8 cellular contexts compared by ENCODE assay signal in genomic region chr5:141050622-141051525, GRCh38. TPM values are rescaled to one million over a fixed set of nuclear protein-coding genes. Genes with fewer than 3 reads are reported as not detected.
DNase-seq lines count a peak whose midpoint lies in the region; TF ChIP-seq lines count a peak whose summit lies in the region.

Gene PCDHB1 (plus strand): TSS chr5:141051374. CDS start chr5:141051471, 97 bp downstream.

- peaks cover 7% of the 10 kb centered on the region for H3K36me3 Mint-ChIP-seq in Calu3 (ENCODE audit: insufficient read depth, unreplicated experiment)

- H3K4ac ChIP-seq in neuronal stem cell (ENCODE audit: low read length): no peak within 1 kb of the TSS

- peak within 1 kb of the TSS; percentile 89 for H3K4me2 ChIP-seq in neuronal stem cell (ENCODE audit: insufficient read depth, low read length, poor library complexity, severe bottlenecking)

- H3K9ac ChIP-seq in neuronal stem cell (ENCODE audit: low read depth, low read length, poor library complexity): no peak within 1 kb of the TSS

- CTCF ChIA-PET in Calu3 (lab: Charles Lee): interaction anchor here (1.3 kb wide), 1 partner anchor 11 kb away, joined by 3 read pairs; no protein-coding TSS in a partner anchor

- no peak within 1 kb of the TSS for H2BK12ac ChIP-seq in neuronal stem cell (ENCODE audit: low read length)

- TF ChIP-seq CTCF in Calu3 (IDR thresholded peaks at IDR 0.05; ENCODE audit: unreplicated experiment) (no peak), epithelial cell of proximal tubule (conservative IDR thresholded peaks at IDR 0.05; ENCODE audit: low read depth, low read length) (no peak)

- H3K4me3 ChIP-seq in epithelial cell of proximal tubule (ENCODE audit: low read depth, low read length) (peak within 1 kb of the TSS; percentile 60), neuronal stem cell (ENCODE audit: low read length in 2 of 2) (peak within 1 kb of the TSS; percentile 54 to 75)

- H2AFZ ChIP-seq in neuronal stem cell (ENCODE audit: low read length): peak within 1 kb of the TSS; percentile 93

- H4K91ac ChIP-seq in neuronal stem cell (ENCODE audit: low read depth, low read length, poor library complexity): no peak within 1 kb of the TSS

- H3K14ac ChIP-seq in neuronal stem cell (ENCODE audit: low read length): no peak within 1 kb of the TSS

- no peak within 1 kb of the TSS for H2BK120ac ChIP-seq in neuronal stem cell (ENCODE audit: low read depth, low read length)

- no CpG with 5 or more reads among the region's 20 CpGs for WGBS in neuronal stem cell (ENCODE audit: extremely low coverage in 2 of 2, insufficient read length in 2 of 2, insufficient replicate concordance in 1 of 2), 2 donors

- H3K27me3 Mint-ChIP-seq in Calu3 (ENCODE audit: unreplicated experiment): no peaks in the 10 kb centered on the region

- H3K23ac ChIP-seq in neuronal stem cell (ENCODE audit: low read depth, low read length, poor library complexity): no peak within 1 kb of the TSS

- H3K9me3 Mint-ChIP-seq in Calu3 (ENCODE audit: low read depth, unreplicated experiment): no peaks in the 10 kb centered on the region

- peaks cover 2 to 11% of the 10 kb centered on the region in 2 donors for H3K9me3 ChIP-seq in neuronal stem cell (replicated peaks in 1 of 2; ENCODE audit: control insufficient read depth in 2 of 2, insufficient read depth in 1 of 2, low read depth in 1 of 2, low read length in 2 of 2)

- H4K8ac ChIP-seq in neuronal stem cell (ENCODE audit: low read depth, low read length): no peak within 1 kb of the TSS

- DNase-seq in Calu3 (no peak), NCI-H526 (lab: John Stamatoyannopoulos, UW) (peak; percentile 71 to 72), epithelial cell of proximal tubule (ENCODE audit: low read depth) (no peak), neuronal stem cell (ENCODE audit: low spot score) (peak; percentile 17), head of caudate nucleus (no peak), cortex of kidney (lab: John Stamatoyannopoulos, UW) (no peak), NCI-H187 treated with DMSO at 0.1 percent for 48 hours (lab: John Stamatoyannopoulos, UW) (no peak)
- DNase-seq in stimulated activated CD4-positive, alpha-beta T cell treated with anti-CD3 and anti-CD28 coated beads, Interleukin-4, amount 100 ng/mL, for 24 hours: no peak

- no peak within 1 kb of the TSS for H3K27ac Mint-ChIP-seq in Calu3 (ENCODE audit: unreplicated experiment)

- H3K4me3 Mint-ChIP-seq in Calu3 (ENCODE audit: low read depth, unreplicated experiment): peak within 1 kb of the TSS; percentile 78

- H3K18ac ChIP-seq in neuronal stem cell (ENCODE audit: low read length): no peak within 1 kb of the TSS

- no peak within 1 kb of the TSS for H2AK5ac ChIP-seq in neuronal stem cell (ENCODE audit: low read depth, low read length)

- no TSS peak for BruUV-seq in Calu3 (replicated peaks; lab: Mats Ljungman, UMichigan)

- no peaks in the 10 kb centered on the region for H3K36me3 ChIP-seq in neuronal stem cell (replicated peaks in 1 of 2; ENCODE audit: control insufficient read depth in 2 of 2, insufficient read depth in 2 of 2, low read length in 2 of 2)

- H2BK5ac ChIP-seq in neuronal stem cell (ENCODE audit: low read length): no peak within 1 kb of the TSS

- no peaks in the 10 kb centered on the region for H3K4me1 Mint-ChIP-seq in Calu3 (ENCODE audit: low read depth, unreplicated experiment)

- no peak within 1 kb of the TSS for H3K27ac ChIP-seq in neuronal stem cell (replicated peaks; ENCODE audit: low read length)

- H2BK15ac ChIP-seq in neuronal stem cell (ENCODE audit: low read length): no peak within 1 kb of the TSS

- peaks cover 4% of the 10 kb centered on the region in 2 donors for H3K4me1 ChIP-seq in neuronal stem cell (ENCODE audit: control insufficient read depth in 2 of 2, insufficient read depth in 1 of 2, low read depth in 1 of 2, low read length in 2 of 2)

- no peaks in the 10 kb centered on the region for H3K79me1 ChIP-seq in neuronal stem cell (ENCODE audit: low read depth, low read length)

- H3K27me3 ChIP-seq in neuronal stem cell (ENCODE audit: control insufficient read depth in 3 of 3, insufficient read depth in 3 of 3, low read depth in 1 of 3, low read length in 3 of 3): peaks cover 0 to 14% (median 0%) of the 10 kb centered on the region in 3 experiments

- intact Hi-C loops in Calu3 (cut with micrococcal nuclease; ENCODE audit: unreplicated experiment) (no loop called here), head of caudate nucleus (cut with DNase I) (no loop called here)

RNA-seq across cellular contexts. Expression of gene PCDHB1, which starts in this region (rescaled TPM):
- not detected in 2 replicates for total RNA-seq in Calu3 (2022)
- not detected in 2 replicates for total RNA-seq in epithelial cell of proximal tubule
- 0.01 TPM for polyA plus RNA-seq in neuronal stem cell (2013, experiment 1 of 2)
- 0.01 TPM for polyA plus RNA-seq in neuronal stem cell (2013, experiment 2 of 2)

Comparison
In these comparisons a context has a peak if more than half of its experiments do, and no peak if none do; other contexts are left out.
1. DNase-seq: peak in NCI-H526 (2 of 2) and neuronal stem cell (single experiment); none in Calu3 (single experiment), epithelial cell of proximal tubule (single experiment), head of caudate nucleus (0 of 42), stimulated activated CD4-positive, alpha-beta T cell treated with anti-CD3 and anti-CD28 coated beads, Interleukin-4, amount 100 ng/mL, for 24 hours (single experiment), cortex of kidney (single experiment) and NCI-H187 treated with DMSO at 0.1 percent for 48 hours (single experiment).